Comparison of ENCODE assay signal across 1 cellular context in genomic region chr6:26521485-26522391, GRCh38.
A peak's percentile ranks its signal among the peaks of the same experiment; 100 is the strongest.
TF ChIP-seq lines count a peak whose summit lies in the region.

No MANE protein-coding gene starts in this region.

TF ChIP-seq in K562, 482 proteins besides CTCF, POLR2A, EP300 and RAD21 (continued from another document and continues in another):
- TF ChIP-seq ZBTB49 (CRISPR knock-in tag; IDR thresholded peaks at IDR 0.05; ENCODE audit: borderline replicate concordance) (no peak), MEF2D (tag; conservative IDR thresholded peaks at IDR 0.05; ENCODE audit: low read depth) (no peak), PYGO2 (tag; IDR thresholded peaks at IDR 0.05) (no peak), TGIF2 (CRISPR knock-in tag; IDR thresholded peaks at IDR 0.05) (peak; percentile 97), PTBP1 (IDR thresholded peaks at IDR 0.05; ENCODE audit: low read depth, low read length) (0 out of 2 replicates have a peak, but pooled peaks have one; percentile 34), CGGBP1 (CRISPR knock-in tag; IDR thresholded peaks at IDR 0.05) (0 out of 2 replicates have a peak, but pooled peaks have one; percentile 13), CLOCK (CRISPR knock-in tag; IDR thresholded peaks at IDR 0.05; ENCODE audit: borderline replicate concordance) (no peak), BRD9 (IDR thresholded peaks at IDR 0.05; ENCODE audit: low read depth, partially characterized antibody) (peak; percentile 64), MITF (IDR thresholded peaks at IDR 0.05) (no peak), STAT5B (CRISPR knock-in tag; IDR thresholded peaks at IDR 0.05) (no peak), GABPA (tag; conservative IDR thresholded peaks at IDR 0.05; ENCODE audit: low read depth) (peak; percentile 82), TCF7L2 (IDR thresholded peaks at IDR 0.05; ENCODE audit: low read depth, low read length) (no peak), HEY1 (CRISPR knock-in tag; IDR thresholded peaks at IDR 0.05; ENCODE audit: borderline replicate concordance) (0 out of 2 replicates have a peak, but pooled peaks have one; percentile 43), ZC3H4 (CRISPR knock-in tag; IDR thresholded peaks at IDR 0.05; ENCODE audit: borderline replicate concordance) (peak; percentile 78; the same call in 1 of the 2 replicates), ZNF12 (CRISPR knock-in tag; IDR thresholded peaks at IDR 0.05) (peak; percentile 81; the same call in 1 of the 2 replicates), ZNF444 (CRISPR knock-in tag; IDR thresholded peaks at IDR 0.05) (no peak), POU5F1 (IDR thresholded peaks at IDR 0.05; ENCODE audit: borderline replicate concordance, low read depth, low read length, partially characterized antibody) (no peak), HLTF (IDR thresholded peaks at IDR 0.05) (no peak), MTA1 (IDR thresholded peaks at IDR 0.05; ENCODE audit: borderline replicate concordance) (no peak), NR1H2 (CRISPR knock-in tag; IDR thresholded peaks at IDR 0.05) (peak; percentile 50; the same call in 1 of the 2 replicates), TCF3 (CRISPR knock-in tag; IDR thresholded peaks at IDR 0.05) (no peak), CREB3 (tag; conservative IDR thresholded peaks at IDR 0.05; ENCODE audit: low read depth) (peak; percentile 84), CHD1 (IDR thresholded peaks at IDR 0.05; ENCODE audit: low read length) (no peak), HOXB6 (CRISPR knock-in tag; IDR thresholded peaks at IDR 0.05; ENCODE audit: borderline replicate concordance) (no peak), PURB (CRISPR knock-in tag; IDR thresholded peaks at IDR 0.05; ENCODE audit: low read depth) (no peak), SNRNP70 (optimal IDR thresholded peaks at IDR 0.05; ENCODE audit: low read depth, low read length) (no peak), ZBTB7A (IDR thresholded peaks at IDR 0.05; ENCODE audit: borderline replicate concordance, control insufficient read depth, low read depth, low read length) (peak; percentile 92; the same call in 1 of the 2 replicates), ZNF277 (CRISPR knock-in tag; IDR thresholded peaks at IDR 0.05; ENCODE audit: borderline replicate concordance) (no peak), ZBTB12 (CRISPR knock-in tag; IDR thresholded peaks at IDR 0.05) (no peak; the same call in 1 of the 2 replicates), ZHX1 (conservative IDR thresholded peaks at IDR 0.05; ENCODE audit: low read length) (no peak), E2F5 (CRISPR knock-in tag; IDR thresholded peaks at IDR 0.05) (no peak; the same call in 1 of the 2 replicates), PCBP1 (IDR thresholded peaks at IDR 0.05; ENCODE audit: low read depth, low read length, poor library complexity, severe bottlenecking) (peak; percentile 61), XRCC3 (IDR thresholded peaks at IDR 0.05) (no peak), ZSCAN32 (CRISPR knock-in tag; IDR thresholded peaks at IDR 0.05) (no peak), ETV1 (tag; conservative IDR thresholded peaks at IDR 0.05; ENCODE audit: low read depth) (peak; percentile 96)
